In genomic region chr7:158864507-158864820, GRCh38 we compare ENCODE assay signal across 10 cellular contexts. TPM values are rescaled to one million over a fixed set of nuclear protein-coding genes. Genes with fewer than 3 reads are reported as not detected.
DNase-seq lines count a peak whose midpoint lies in the region; ATAC-seq and TF ChIP-seq lines count a peak whose summit lies in the region.
"Had no signal": no experiment of that assay in that cellular context is flagged by ENCODE, and none has a peak within 500 bp of the region (broad histone marks: within the 10 kb centered on the region; RNA-seq: fewer than 3 reads in every experiment).

No MANE protein-coding gene starts in this region.

- no peaks in the 10 kb centered on the region for H3K9me3 ChIP-seq in mammary epithelial cell (replicated peaks; ENCODE audit: insufficient read depth, low read length)
- H3K9me3 ChIP-seq in mesenchymal stem cell (ENCODE audit: control insufficient read depth, low read length), result no peaks in the 10 kb centered on the region
- no peaks in the 10 kb centered on the region for H3K9me3 ChIP-seq in tibial nerve
- H3K9me3 ChIP-seq: MG63 had no signal

- TF ChIP-seq POLR2A in tibial nerve (IDR thresholded peaks at IDR 0.05), result no peak

- H3K36me3 ChIP-seq in mammary epithelial cell (ENCODE audit: insufficient read depth, low read length) (no peaks in the 10 kb centered on the region), mesenchymal stem cell (ENCODE audit: control insufficient read depth in 1 of 2, insufficient read depth in 2 of 2, low read depth in 1 of 2, low read length in 2 of 2) (no peaks in the 10 kb centered on the region), tibial nerve (no peaks in the 10 kb centered on the region)
- H3K36me3 ChIP-seq: MG63 had no signal

- H4K91ac ChIP-seq in mesenchymal stem cell (ENCODE audit: low read length), result no peak overlapping the region

- peak overlapping the region; percentile 77 for H4K8ac ChIP-seq in mesenchymal stem cell (ENCODE audit: low read length)

- WGBS in mammary epithelial cell (ENCODE audit: low coverage, missing lambda C conversion rate), result 95% methylated on average over 3 of the region's 3 CpGs
- 89% methylated on average over 3 of the region's 3 CpGs for WGBS in mesenchymal stem cell
- WGBS in tibial nerve, 2 donors, result 81 to 90% methylated on average over 3 of the region's 3 CpGs

- no peak overlapping the region for H2BK12ac ChIP-seq in mesenchymal stem cell (ENCODE audit: low read length in 2 of 2)

- no peaks in the 10 kb centered on the region for H4K20me1 ChIP-seq in mammary epithelial cell (ENCODE audit: insufficient read depth, low read length)

- no peak for DNase-seq in activated T-cell treated with anti-CD3 and anti-CD28 coated beads, Interleukin-2, amount 50 U/mL, for 72 hours
- DNase-seq in activated T-cell treated with anti-CD3 and anti-CD28 coated beads, Interleukin-2, amount 50 U/mL, for 1 hour, result no peak
- no peak for DNase-seq in mammary epithelial cell
- no peak for DNase-seq in mesenchymal stem cell
- no peak for DNase-seq in tibial nerve (ENCODE audit: low spot score in 2 of 2)
- no peak for DNase-seq in GM13977 (ENCODE audit: low spot score)
- DNase-seq in D341Med (ENCODE audit: low spot score), result no peak
- DNase-seq in dermis blood vessel endothelial cell, result no peak

- H3K27ac ChIP-seq in mammary epithelial cell (ENCODE audit: insufficient read depth, low read depth, low read length), result peak overlapping the region; percentile 80
- no peak overlapping the region for H3K27ac ChIP-seq in mesenchymal stem cell (ENCODE audit: low read length, poor library complexity, severe bottlenecking)
- H3K27ac ChIP-seq in tibial nerve, result peak overlapping the region; percentile 65 to 90 (median 85)
- H3K27ac ChIP-seq: C4-2B had no signal

- no TSS peak for BruUV-seq in mammary epithelial cell (replicated peaks; lab: Mats Ljungman, UMichigan)

- H2AFZ ChIP-seq in mammary epithelial cell (ENCODE audit: low read depth, low read length) (peak overlapping the region; percentile 87), mesenchymal stem cell (ENCODE audit: low read depth, low read length) (no peak overlapping the region)

- H3K4me1 Mint-ChIP-seq in activated T-cell treated with anti-CD3 and anti-CD28 coated beads, Interleukin-2, amount 50 U/mL, for 72 hours (ENCODE audit: low read depth), result peaks cover 49% of the 10 kb centered on the region

- H3K18ac ChIP-seq in mesenchymal stem cell (ENCODE audit: low read depth in 1 of 2, low read length in 2 of 2), result peak overlapping the region; percentile 74 to 91

- peak overlapping the region in 1 of 2 experiments; percentile 85 for H3K4ac ChIP-seq in mesenchymal stem cell (ENCODE audit: low read depth in 1 of 2, low read length in 2 of 2)

- H3K4me3 ChIP-seq in mammary epithelial cell (replicated peaks in 1 of 3; ENCODE audit: insufficient read depth in 1 of 3, low read depth in 2 of 3, low read length in 3 of 3), result peak overlapping the region in 1 of 3 experiments; percentile 40
- H3K4me3 ChIP-seq in mesenchymal stem cell (ENCODE audit: insufficient read depth in 1 of 2, low read depth in 1 of 2, low read length in 2 of 2), result peak overlapping the region in 1 of 2 experiments; percentile 78
- H3K4me3 ChIP-seq in tibial nerve, result peak overlapping the region; percentile 36 to 63 (median 55)

- peaks cover 0 to 1% of the 10 kb centered on the region in 2 donors for H3K36me3 Mint-ChIP-seq in activated T-cell treated with anti-CD3 and anti-CD28 coated beads, Interleukin-2, amount 50 U/mL, for 72 hours (ENCODE audit: insufficient read depth in 2 of 2)

- H2BK5ac ChIP-seq in mesenchymal stem cell (ENCODE audit: low read depth, low read length, poor library complexity, severe bottlenecking), result no peak overlapping the region

- no peak overlapping the region for H3K23ac ChIP-seq in mesenchymal stem cell (ENCODE audit: low read length in 2 of 2)

- intact Hi-C loops in mammary epithelial cell (cut with micrococcal nuclease), result no loop called here

- TF ChIP-seq EP300 in tibial nerve (IDR thresholded peaks at IDR 0.05), result no peak

- H3K14ac ChIP-seq in mesenchymal stem cell (ENCODE audit: low read length in 2 of 2), result no peak overlapping the region

- no peak overlapping the region for H2BK120ac ChIP-seq in mesenchymal stem cell (ENCODE audit: low read depth, low read length)

- no peak for ATAC-seq in activated T-cell treated with anti-CD3 and anti-CD28 coated beads, Interleukin-2, amount 50 U/mL, for 72 hours (replicated peaks in 1 of 2)

- H2AK5ac ChIP-seq in mesenchymal stem cell (ENCODE audit: low read length, severe bottlenecking), result no peak overlapping the region

- H3K4me1 ChIP-seq in mammary epithelial cell (ENCODE audit: insufficient read depth, low read length) (peaks cover 7% of the 10 kb centered on the region), mesenchymal stem cell (ENCODE audit: control insufficient read depth, insufficient read depth, low read depth, low read length) (peaks cover 11% of the 10 kb centered on the region), tibial nerve (peaks cover 0 to 23% (median 10%) of the 10 kb centered on the region in 4 donors)

- dilution Hi-C loops in mammary epithelial cell (cut with HindIII; ENCODE audit: low sequenced_read_pairs), result no loop called here

- no peaks in the 10 kb centered on the region for H3K27me3 Mint-ChIP-seq in activated T-cell treated with anti-CD3 and anti-CD28 coated beads, Interleukin-2, amount 50 U/mL, for 72 hours (ENCODE audit: low read depth)

- CTCF ChIA-PET in mammary epithelial cell (lab: Charles Lee; ENCODE audit: low non-redundant PET), result no interaction called here

- peak overlapping the region; percentile 71 for H3K4me2 ChIP-seq in mammary epithelial cell (ENCODE audit: insufficient read depth, low read depth, low read length)
- no peak overlapping the region for H3K4me2 ChIP-seq in mesenchymal stem cell (ENCODE audit: low read length, poor library complexity, severe bottlenecking)

- H3K27ac Mint-ChIP-seq in activated T-cell treated with anti-CD3 and anti-CD28 coated beads, Interleukin-2, amount 50 U/mL, for 72 hours, result peak overlapping the region; percentile 88

- H3K9me3 Mint-ChIP-seq in activated T-cell treated with anti-CD3 and anti-CD28 coated beads, Interleukin-2, amount 50 U/mL, for 72 hours, result no peaks in the 10 kb centered on the region

- H3K4me3 Mint-ChIP-seq in activated T-cell treated with anti-CD3 and anti-CD28 coated beads, Interleukin-2, amount 50 U/mL, for 72 hours, result peak overlapping the region; percentile 81 to 86

- H3K79me1 ChIP-seq in mesenchymal stem cell (replicated peaks; ENCODE audit: low read length, poor library complexity, severe bottlenecking), result peaks cover 43% of the 10 kb centered on the region

- H2BK15ac ChIP-seq in mesenchymal stem cell (ENCODE audit: low read depth, poor library complexity, severe bottlenecking), result no peak overlapping the region

- H3K79me2 ChIP-seq in mammary epithelial cell (ENCODE audit: insufficient read depth, low read length), result peaks cover 53% of the 10 kb centered on the region

- in situ Hi-C loops in mammary epithelial cell (cut with MboI; ENCODE audit: low sequenced_read_pairs in 2 of 2) (no loop called here), GM13977 (cut with MboI; ENCODE audit: low pct_unique_long_range_greater_than_20kb, low sequenced_read_pairs, unreplicated experiment) (no loop called here)

- no peaks in the 10 kb centered on the region for H3K27me3 ChIP-seq in mammary epithelial cell (ENCODE audit: insufficient read depth, low read length)
- H3K27me3 ChIP-seq in mesenchymal stem cell (ENCODE audit: control insufficient read depth in 1 of 2, insufficient read depth in 1 of 2, low read length in 2 of 2), result no peaks in the 10 kb centered on the region
- no peaks in the 10 kb centered on the region for H3K27me3 ChIP-seq in tibial nerve
- H3K27me3 ChIP-seq: MG63 had no signal

- H3K9ac ChIP-seq in mammary epithelial cell (ENCODE audit: insufficient read depth, low read length) (peak overlapping the region; percentile 71), mesenchymal stem cell (ENCODE audit: low read length) (peak overlapping the region; percentile 87)

- TF ChIP-seq CTCF in mammary epithelial cell (conservative IDR thresholded peaks at IDR 0.05 in 1 of 2, IDR thresholded peaks at IDR 0.05 in 1 of 2; ENCODE audit: extremely low read depth in 1 of 2, insufficient read depth in 1 of 2, low read depth in 1 of 2, low read length in 2 of 2), result no peak
- TF ChIP-seq CTCF in tibial nerve (IDR thresholded peaks at IDR 0.05), result no peak
- no peak for TF ChIP-seq CTCF in GM13977 (IDR thresholded peaks at IDR 0.05; ENCODE audit: extremely low read depth, insufficient read depth, missing control alignments)

RNA-seq across cellular contexts. Expression of gene DYNC2I1, which starts 8.1 kb away (rescaled TPM):
- total RNA-seq in activated T-cell treated with anti-CD3 and anti-CD28 coated beads, Interleukin-2, amount 50 U/mL, for 72 hours, result 10 to 100 TPM; 14.2 to 14.9 TPM
- 10 to 100 TPM in 1 of 2 donors, 1 to 10 TPM in 1; 5.0 to 18.4 TPM for total RNA-seq in mammary epithelial cell
- 10.5 TPM for polyA plus RNA-seq in mammary epithelial cell
- 2.3 TPM for polyA minus RNA-seq in mammary epithelial cell
- 11.8 TPM for polyA plus RNA-seq in mesenchymal stem cell (2013, experiment 1 of 2)
- 10.7 TPM for polyA plus RNA-seq in mesenchymal stem cell (2013, experiment 2 of 2)
- 10 to 100 TPM; 19.2 to 41.4 (median 25.9) TPM for total RNA-seq in tibial nerve
- 4.9 and 5.3 TPM in 2 replicates for total RNA-seq in dermis blood vessel endothelial cell

RNA-seq across cellular contexts. Expression of gene ESYT2, which starts 35.2 kb away (rescaled TPM):
- 10 to 100 TPM; 68.6 to 68.8 TPM for total RNA-seq in activated T-cell treated with anti-CD3 and anti-CD28 coated beads, Interleukin-2, amount 50 U/mL, for 72 hours
- total RNA-seq in mammary epithelial cell (100 to 1,000 TPM in 1 of 2 donors, 10 to 100 TPM in 1; 78.9 to 101 TPM), tibial nerve (100 to 1,000 TPM in 3 of 4 donors, 10 to 100 TPM in 1; 91.0 to 124 (median 114) TPM), dermis blood vessel endothelial cell (67.6 and 82.1 TPM in 2 replicates)
- polyA plus RNA-seq in mammary epithelial cell, result 60.5 TPM
- polyA minus RNA-seq in mammary epithelial cell, result 84.7 TPM
- 31.0 TPM for polyA plus RNA-seq in mesenchymal stem cell (2013, experiment 1 of 2)
- 31.9 TPM for polyA plus RNA-seq in mesenchymal stem cell (2013, experiment 2 of 2)
